Comparison of ENCODE assay signal across 31 cellular contexts in the genomic region with DNA sequence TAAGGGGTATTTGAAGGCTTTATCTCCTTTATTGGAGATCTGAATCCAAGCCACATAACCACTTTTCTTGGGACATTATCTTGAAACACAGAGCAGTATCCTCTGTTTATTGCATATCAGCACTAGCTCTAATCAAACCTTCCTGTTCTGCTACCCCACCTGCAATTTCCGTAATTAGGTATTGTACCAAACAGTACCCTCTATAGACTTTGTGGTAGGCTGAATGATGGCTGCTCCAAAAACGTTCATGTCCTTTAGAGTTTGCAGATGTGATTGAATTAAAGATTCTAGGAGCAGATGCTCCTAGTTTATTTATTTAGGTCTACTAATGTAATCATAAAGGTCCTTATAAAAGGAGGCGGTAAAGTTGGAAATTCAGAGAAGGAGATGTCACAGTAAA.
"Had no signal": no experiment of that assay in that cellular context is flagged by ENCODE, and none has a peak within 500 bp of the region (broad histone marks: within the 10 kb centered on the region; RNA-seq: fewer than 3 reads in every experiment).

No MANE protein-coding gene starts in this region.

- H3K4me1 ChIP-seq: ascending aorta, colonic mucosa had no signal

- ATAC-seq: activated CD4-positive, alpha-beta T cell treated with anti-CD3 and anti-CD28 coated beads for 36 hours; activated CD4-positive, CD25-positive, alpha-beta regulatory T cell treated with anti-CD3 and anti-CD28 coated beads, Interleukin-2, amount 50 U/mL, for 24 hours; activated CD8-positive, alpha-beta memory T cell treated with anti-CD3 and anti-CD28 coated beads, Interleukin-2, amount 10 ng/mL, durations not matched to agents 7 days and 5 days; activated CD8-positive, alpha-beta T cell treated with anti-CD3 and anti-CD28 coated beads, Interleukin-2, amount 10 ng/mL, durations not matched to agents 7 days and 5 days; activated naive CD8-positive, alpha-beta T cell treated with anti-CD3 and anti-CD28 coated beads, Interleukin-2, amount 50 U/mL, for 24 hours; WTC11 had no signal

- DNase-seq: activated CD4-positive, alpha-beta memory T cell treated with anti-CD3 and anti-CD28 coated beads, Interleukin-2, amount 10 ng/mL, durations not matched to agents 7 days and 5 days; activated CD4-positive, alpha-beta T cell treated with anti-CD3 and anti-CD28 coated beads for 1 hour; activated CD4-positive, alpha-beta T cell treated with anti-CD3 and anti-CD28 coated beads for 36 hours; activated CD4-positive, alpha-beta T cell treated with anti-CD3 and anti-CD28 coated beads for 48 hours; activated CD4-positive, alpha-beta T cell treated with anti-CD3 and anti-CD28 coated beads, Interleukin-2, amount 10 ng/mL, durations not matched to agents 7 days and 5 days; activated CD4-positive, alpha-beta T cell treated with anti-CD3 and anti-CD28 coated beads, Interleukin-2, amount 50 U/mL, for 48 hours; activated CD4-positive, CD25-positive, alpha-beta regulatory T cell; activated CD8-positive, alpha-beta memory T cell treated with anti-CD3 and anti-CD28 coated beads for 24 hours; activated CD8-positive, alpha-beta memory T cell treated with anti-CD3 and anti-CD28 coated beads, Interleukin-2, amount 10 ng/mL, durations not matched to agents 7 days and 5 days; activated CD8-positive, alpha-beta memory T cell treated with anti-CD3 and anti-CD28 coated beads, Interleukin-2, amount 50 U/mL, for 48 hours; activated CD8-positive, alpha-beta T cell treated with anti-CD3 and anti-CD28 coated beads, Interleukin-2, amount 10 ng/mL, durations not matched to agents 7 days and 5 days; activated effector memory CD4-positive, alpha-beta T cell treated with Interleukin-2 at 50 U/mL for 16 hours; activated gamma-delta T cell; activated naive CD4-positive, alpha-beta T cell treated with anti-CD3 and anti-CD28 coated beads, Interleukin-2, amount 10 ng/mL, durations not matched to agents 7 days and 5 days; activated naive CD4-positive, alpha-beta T cell treated with Interleukin-2 at 50 U/mL for 16 hours; activated naive CD8-positive, alpha-beta T cell treated with anti-CD3 and anti-CD28 coated beads, Interleukin-2, amount 10 ng/mL, durations not matched to agents 7 days and 5 days; activated naive CD8-positive, alpha-beta T cell treated with anti-CD3 and anti-CD28 coated beads, Interleukin-2, amount 50 U/mL, for 24 hours; activated T-cell treated with anti-CD3 and anti-CD28 coated beads, Interleukin-2, amount 50 U/mL, for 24 hours; activated T-cell treated with anti-CD3 and anti-CD28 coated beads, Interleukin-2, amount 50 U/mL, for 48 hours; amygdala; anterior cingulate cortex; caudate nucleus; cerebellar nuclear complex; colonic mucosa; T-helper 2 cell; T-helper 9 cell; WERI-Rb-1 had no signal

- H3K27ac ChIP-seq: ascending aorta, cardiac muscle cell, colonic mucosa, WERI-Rb-1 had no signal

- H3K9me3 ChIP-seq: ascending aorta, colonic mucosa had no signal

- H3K4me3 ChIP-seq: ascending aorta, cardiac muscle cell, colonic mucosa had no signal

- H3K27me3 ChIP-seq: ascending aorta, cardiac muscle cell, colonic mucosa had no signal

- H3K36me3 ChIP-seq: ascending aorta, cardiac muscle cell, colonic mucosa, WERI-Rb-1 had no signal
